15 cellular contexts compared by ENCODE assay signal in the genomic region with DNA sequence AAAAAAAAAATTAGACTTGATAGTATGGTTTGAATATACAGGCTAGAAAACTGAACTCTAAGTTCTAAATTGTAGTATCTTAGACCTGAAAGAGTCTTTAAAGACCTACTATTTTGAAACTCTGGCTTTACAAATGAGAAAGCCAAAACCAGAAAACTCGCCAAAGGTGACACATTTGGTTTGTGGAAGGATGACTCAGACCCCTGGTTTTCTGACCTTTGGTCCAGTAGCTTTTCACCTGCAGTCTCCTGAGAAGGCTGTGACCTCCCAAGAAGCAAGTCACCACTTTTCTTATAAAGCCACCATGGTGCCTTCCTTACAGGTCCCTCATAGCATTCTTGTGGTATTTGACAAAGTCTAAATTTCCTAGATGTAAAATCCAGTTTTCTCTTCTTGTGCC.
DNase-seq lines count a peak whose midpoint lies in the region; ATAC-seq, FAIRE-seq and TF ChIP-seq lines count a peak whose summit lies in the region.
"Had no signal": no experiment of that assay in that cellular context is flagged by ENCODE, and none has a peak within 500 bp of the region (broad histone marks: within the 10 kb centered on the region; RNA-seq: fewer than 3 reads in every experiment).

No MANE protein-coding gene starts in this region.

- H3K27me3 ChIP-seq in HepG2 (ENCODE audit: control insufficient read depth in 1 of 2, insufficient read depth in 2 of 2, low read length in 2 of 2) (no peaks in the 10 kb centered on the region), right lobe of liver (no peaks in the 10 kb centered on the region), spleen (replicated peaks in 1 of 7) (peaks cover 0 to 3% (median 0%) of the 10 kb centered on the region in 7 donors)
- H3K27me3 ChIP-seq: brain microvascular endothelial cell, ovary had no signal

- in situ Hi-C loops in HepG2 (cut with HindIII; ENCODE audit: extremely low pct_ligation_motif_present, low pct_unique_long_range_greater_than_20kb), result no loop called here

- H3K9ac ChIP-seq in HepG2 (ENCODE audit: insufficient read depth, low read depth, low read length), result no peak overlapping the region

- no peaks in the 10 kb centered on the region for H3K4me1 ChIP-seq in HepG2 (ENCODE audit: insufficient read depth, low read length)
- H3K4me1 ChIP-seq in right lobe of liver, result no peaks in the 10 kb centered on the region
- H3K4me1 ChIP-seq in spleen, result peaks cover 0 to 12% (median 10%) of the 10 kb centered on the region in 6 donors

- TF ChIP-seq RAD21 in HepG2 (CRISPR knock-in tag; IDR thresholded peaks at IDR 0.05), result no peak

- H3K9me3 ChIP-seq in HepG2 (ENCODE audit: low read length) (no peaks in the 10 kb centered on the region), right lobe of liver (no peaks in the 10 kb centered on the region), spleen (peaks cover 0 to 7% (median under 1%) of the 10 kb centered on the region in 8 donors)
- H3K9me3 ChIP-seq: ovary had no signal

- H3K4me2 ChIP-seq in HepG2 (ENCODE audit: low read depth, low read length), result no peak overlapping the region

- H3K4me3 ChIP-seq in HepG2 (replicated peaks in 1 of 3; ENCODE audit: insufficient read depth in 1 of 3, low read depth in 2 of 3, low read length in 3 of 3), result no peak overlapping the region
- no peak overlapping the region for H3K4me3 ChIP-seq in right lobe of liver
- no peak overlapping the region for H3K4me3 ChIP-seq in spleen
- H3K4me3 ChIP-seq: ovary had no signal

- no peak for ATAC-seq in HepG2
- no peak for ATAC-seq in right lobe of liver
- ATAC-seq in HG02588 (IDR thresholded peaks at IDR 0.05; ENCODE audit: unreplicated experiment), result peak; percentile 59
- no peak for ATAC-seq in HG03571 (IDR thresholded peaks at IDR 0.05; ENCODE audit: unreplicated experiment)

- CTCF ChIA-PET in HepG2 (lab: Yijun Ruan, JAX; ENCODE audit: low intra/inter-chr PET ratio, low total read pairs), result no interaction called here

- TF ChIP-seq EP300 in HepG2 (IDR thresholded peaks at IDR 0.05; ENCODE audit: low read depth in 2 of 2, low read length in 2 of 2), result no peak
- TF ChIP-seq EP300 in HepG2 (CRISPR knock-in tag; IDR thresholded peaks at IDR 0.05; ENCODE audit: borderline replicate concordance), result no peak

- BruUV-seq in HepG2 (replicated peaks; lab: Mats Ljungman, UMichigan), result no TSS peak

- H3K27ac ChIP-seq in HepG2 (ENCODE audit: extremely low read length, insufficient read depth, low read length) (no peak overlapping the region), right lobe of liver (no peak overlapping the region), spleen (no peak overlapping the region)
- H3K27ac ChIP-seq: brain microvascular endothelial cell, ovary had no signal

- TF ChIP-seq CTCF in HepG2 (CRISPR knock-in tag; IDR thresholded peaks at IDR 0.05) (no peak), right lobe of liver (IDR thresholded peaks at IDR 0.05) (no peak), spleen (IDR thresholded peaks at IDR 0.05 in 8 of 11, conservative IDR thresholded peaks at IDR 0.05 in 3 of 11) (no peak)

- no peaks in the 10 kb centered on the region for H4K20me1 ChIP-seq in HepG2 (ENCODE audit: insufficient read depth, low read length)

- intact Hi-C loops in HepG2 (cut with micrococcal nuclease; ENCODE audit: unreplicated experiment) (no loop called here), right lobe of liver (cut with DNase I) (no loop called here), spleen (cut with DNase I; ENCODE audit: low total_unique reads) (no loop called here)

- DNase-seq in HepG2 (ENCODE audit: low spot score), result no peak
- no peak for DNase-seq in right lobe of liver
- no peak for DNase-seq in RCC 7860 (ENCODE audit: low spot score)
- DNase-seq in urothelium cell line (ENCODE audit: low spot score), result peak; percentile 23
- DNase-seq in spleen, result no peak
- no peak for DNase-seq in iPS-NIHi7 (ENCODE audit: extremely low spot score)
- DNase-seq: activated B cell treated with CpG ODN at 0.5 μM for 24 hours, brain microvascular endothelial cell, DMS79, NCI-H2171 treated with DMSO at 0.1 percent for 48 hours, ovary had no signal

- no peak overlapping the region for H2AFZ ChIP-seq in HepG2 (ENCODE audit: low read length)

- POLR2A ChIA-PET in HepG2 (lab: Yijun Ruan, JAX), result interaction anchor here (0.6 kb wide), 1 partner anchor 194 kb away, joined by 4 read pairs; no protein-coding TSS in a partner anchor

- FAIRE-seq in HepG2 (lab: Jason Lieb, UNC) (no peak), RCC 7860 (lab: Jason Lieb, UNC) (peak; percentile 32), urothelium cell line (lab: Jason Lieb, UNC) (no peak)
- FAIRE-seq: frontal cortex, GM12892 had no signal

- no peaks in the 10 kb centered on the region for H3K79me2 ChIP-seq in HepG2 (ENCODE audit: insufficient read depth, low read length)

- TF ChIP-seq POLR2A in HepG2 (IDR thresholded peaks at IDR 0.05; ENCODE audit: insufficient read depth in 1 of 2, low read depth in 2 of 2, low read length in 2 of 2) (no peak), right lobe of liver (IDR thresholded peaks at IDR 0.05) (no peak), spleen (IDR thresholded peaks at IDR 0.05) (no peak)

- no peaks in the 10 kb centered on the region for H3K36me3 ChIP-seq in HepG2 (replicated peaks in 1 of 2; ENCODE audit: control insufficient read depth in 1 of 2, insufficient read depth in 2 of 2, low read length in 2 of 2)
- no peaks in the 10 kb centered on the region for H3K36me3 ChIP-seq in right lobe of liver
- H3K36me3 ChIP-seq in spleen, result no peaks in the 10 kb centered on the region
- H3K36me3 ChIP-seq: brain microvascular endothelial cell, ovary had no signal

- 6% methylated on average over 1 of the region's 1 CpG for WGBS in HepG2 (ENCODE audit: low lambda C conversion rate)
- WGBS in right lobe of liver (ENCODE audit: insufficient coverage, low coverage, low lambda C conversion rate, missing lambda C conversion rate), result 80% methylated on average over 1 of the region's 1 CpG
- WGBS in spleen, 5 donors, result 79 to 84% (median 81%) methylated on average over 1 of the region's 1 CpG

TF ChIP-seq in HepG2, 621 proteins besides CTCF, POLR2A, EP300 and RAD21:
- TF ChIP-seq NCOA2 (CRISPR knock-in tag; IDR thresholded peaks at IDR 0.05) (no peak), FOSL2 (CRISPR knock-in tag; IDR thresholded peaks at IDR 0.05) (peak; percentile 30; the same call in 1 of the 2 replicates), NR1H2 (CRISPR knock-in tag; IDR thresholded peaks at IDR 0.05; ENCODE audit: borderline replicate concordance, low read depth) (no peak)
